Comparison of ENCODE assay signal across 1 cellular context in genomic region chr9:34601883-34602570, GRCh38.
TF ChIP-seq lines count a peak whose summit lies in the region.

No MANE protein-coding gene starts in this region.

TF ChIP-seq in H1, 55 proteins besides CTCF, POLR2A, EP300 and RAD21:
- TF ChIP-seq CREB1 (IDR thresholded peaks at IDR 0.05) (no peak), ASH2L (IDR thresholded peaks at IDR 0.05; ENCODE audit: low read length) (no peak), POU5F1 (IDR thresholded peaks at IDR 0.05; ENCODE audit: low read depth, low read length) (peak; percentile 65; the same call in 1 of the 2 replicates), CBX5 (IDR thresholded peaks at IDR 0.05; ENCODE audit: low read depth, low read length) (no peak), RNF2 (IDR thresholded peaks at IDR 0.05; ENCODE audit: borderline replicate concordance, low read depth, low read length, missing control alignments, poor library complexity, severe bottlenecking) (no peak), TAF7 (optimal IDR thresholded peaks at IDR 0.05; ENCODE audit: borderline replicate concordance, low read depth, low read length) (no peak), JUN (IDR thresholded peaks at IDR 0.05; ENCODE audit: low read depth, low read length) (no peak), RBBP5 (IDR thresholded peaks at IDR 0.05; ENCODE audit: borderline replicate concordance, low read depth, low read length) (0 out of 2 replicates have a peak, but pooled peaks have one; percentile 32)
